1 cellular context compared by ENCODE assay signal in the genomic region with DNA sequence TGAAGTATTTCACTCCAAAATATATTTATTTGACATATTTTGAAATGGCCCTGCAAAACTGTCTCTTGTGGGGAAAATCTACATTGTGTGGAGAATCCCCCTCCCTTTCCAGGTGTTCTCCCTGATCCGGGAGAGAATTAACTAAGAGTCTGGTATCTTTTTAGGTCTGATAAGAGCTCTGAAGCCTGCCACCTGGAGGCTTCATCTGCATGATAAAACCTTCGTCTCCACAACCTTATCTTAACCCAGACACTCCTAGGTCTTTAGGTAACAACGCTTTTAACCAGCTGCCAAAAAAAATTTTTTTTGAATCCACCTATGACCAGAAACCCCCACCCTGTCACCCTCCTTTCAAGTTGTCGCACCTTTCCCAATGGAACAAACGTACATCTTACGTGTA.
TF ChIP-seq lines count a peak whose summit lies in the region.

No MANE protein-coding gene starts in this region.

TF ChIP-seq in K562, 482 proteins besides CTCF, POLR2A, EP300 and RAD21 (continued from another document and continues in another):
- TF ChIP-seq, protein P1, sequence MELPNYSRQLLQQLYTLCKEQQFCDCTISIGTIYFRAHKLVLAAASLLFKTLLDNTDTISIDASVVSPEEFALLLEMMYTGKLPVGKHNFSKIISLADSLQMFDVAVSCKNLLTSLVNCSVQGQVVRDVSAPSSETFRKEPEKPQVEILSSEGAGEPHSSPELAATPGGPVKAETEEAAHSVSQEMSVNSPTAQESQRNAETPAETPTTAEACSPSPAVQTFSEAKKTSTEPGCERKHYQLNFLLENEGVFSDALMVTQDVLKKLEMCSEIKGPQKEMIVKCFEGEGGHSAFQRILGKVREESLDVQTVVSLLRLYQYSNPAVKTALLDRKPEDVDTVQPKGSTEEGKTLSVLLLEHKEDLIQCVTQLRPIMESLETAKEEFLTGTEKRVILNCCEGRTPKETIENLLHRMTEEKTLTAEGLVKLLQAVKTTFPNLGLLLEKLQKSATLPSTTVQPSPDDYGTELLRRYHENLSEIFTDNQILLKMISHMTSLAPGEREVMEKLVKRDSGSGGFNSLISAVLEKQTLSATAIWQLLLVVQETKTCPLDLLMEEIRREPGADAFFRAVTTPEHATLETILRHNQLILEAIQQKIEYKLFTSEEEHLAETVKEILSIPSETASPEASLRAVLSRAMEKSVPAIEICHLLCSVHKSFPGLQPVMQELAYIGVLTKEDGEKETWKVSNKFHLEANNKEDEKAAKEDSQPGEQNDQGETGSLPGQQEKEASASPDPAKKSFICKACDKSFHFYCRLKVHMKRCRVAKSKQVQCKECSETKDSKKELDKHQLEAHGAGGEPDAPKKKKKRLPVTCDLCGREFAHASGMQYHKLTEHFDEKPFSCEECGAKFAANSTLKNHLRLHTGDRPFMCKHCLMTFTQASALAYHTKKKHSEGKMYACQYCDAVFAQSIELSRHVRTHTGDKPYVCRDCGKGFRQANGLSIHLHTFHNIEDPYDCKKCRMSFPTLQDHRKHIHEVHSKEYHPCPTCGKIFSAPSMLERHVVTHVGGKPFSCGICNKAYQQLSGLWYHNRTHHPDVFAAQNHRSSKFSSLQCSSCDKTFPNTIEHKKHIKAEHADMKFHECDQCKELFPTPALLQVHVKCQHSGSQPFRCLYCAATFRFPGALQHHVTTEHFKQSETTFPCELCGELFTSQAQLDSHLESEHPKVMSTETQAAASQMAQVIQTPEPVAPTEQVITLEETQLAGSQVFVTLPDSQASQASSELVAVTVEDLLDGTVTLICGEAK (IDR thresholded peaks at IDR 0.05), result no peak
- TF ChIP-seq, protein P1 (CRISPR knock-in tag; IDR thresholded peaks at IDR 0.05), result no peak
- TF ChIP-seq, protein P2, sequence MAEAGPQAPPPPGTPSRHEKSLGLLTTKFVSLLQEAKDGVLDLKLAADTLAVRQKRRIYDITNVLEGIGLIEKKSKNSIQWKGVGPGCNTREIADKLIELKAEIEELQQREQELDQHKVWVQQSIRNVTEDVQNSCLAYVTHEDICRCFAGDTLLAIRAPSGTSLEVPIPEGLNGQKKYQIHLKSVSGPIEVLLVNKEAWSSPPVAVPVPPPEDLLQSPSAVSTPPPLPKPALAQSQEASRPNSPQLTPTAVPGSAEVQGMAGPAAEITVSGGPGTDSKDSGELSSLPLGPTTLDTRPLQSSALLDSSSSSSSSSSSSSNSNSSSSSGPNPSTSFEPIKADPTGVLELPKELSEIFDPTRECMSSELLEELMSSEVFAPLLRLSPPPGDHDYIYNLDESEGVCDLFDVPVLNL (CRISPR knock-in tag; IDR thresholded peaks at IDR 0.05; ENCODE audit: low read depth), result no peak
- TF ChIP-seq RBM39 (optimal IDR thresholded peaks at IDR 0.05; ENCODE audit: low read depth, low read length) (no peak), MTF1 (CRISPR knock-in tag; IDR thresholded peaks at IDR 0.05; ENCODE audit: borderline replicate concordance) (no peak), CHD2 (IDR thresholded peaks at IDR 0.05; ENCODE audit: low read depth, low read length) (no peak), IRF2 (CRISPR knock-in tag; IDR thresholded peaks at IDR 0.05) (no peak), ZNF311 (CRISPR knock-in tag; IDR thresholded peaks at IDR 0.05) (no peak), ZNF23 (CRISPR knock-in tag; IDR thresholded peaks at IDR 0.05) (no peak), TFAM (CRISPR knock-in tag; conservative IDR thresholded peaks at IDR 0.05) (no peak), CREM (IDR thresholded peaks at IDR 0.05; ENCODE audit: low read depth) (no peak), ESRRA (IDR thresholded peaks at IDR 0.05; ENCODE audit: borderline replicate concordance, low read depth) (no peak), HDAC3 (IDR thresholded peaks at IDR 0.05; ENCODE audit: borderline replicate concordance, partially characterized antibody) (no peak), CTBP1 (IDR thresholded peaks at IDR 0.05; ENCODE audit: borderline replicate concordance) (peak; percentile 71; the same call in 1 of the 2 replicates), DNMT1 (IDR thresholded peaks at IDR 0.05) (no peak), ZNF766 (CRISPR knock-in tag; conservative IDR thresholded peaks at IDR 0.05) (peak; percentile 24; the same call in 1 of the 2 replicates), CAMTA2 (CRISPR knock-in tag; conservative IDR thresholded peaks at IDR 0.05) (no peak), SRSF3 (IDR thresholded peaks at IDR 0.05; ENCODE audit: insufficient read depth, low read length) (no peak), TRIM24 (IDR thresholded peaks at IDR 0.05) (peak; percentile 81 to 89), NR3C1 (CRISPR knock-in tag; IDR thresholded peaks at IDR 0.05) (no peak), PTBP1 (IDR thresholded peaks at IDR 0.05; ENCODE audit: low read depth, low read length) (no peak), ZKSCAN3 (CRISPR knock-in tag; IDR thresholded peaks at IDR 0.05) (no peak), ZNF253 (CRISPR knock-in tag; conservative IDR thresholded peaks at IDR 0.05) (no peak), SMAD3 (CRISPR knock-in tag; conservative IDR thresholded peaks at IDR 0.05) (no peak), GABPB1 (CRISPR knock-in tag; IDR thresholded peaks at IDR 0.05) (no peak), STAT5A (IDR thresholded peaks at IDR 0.05; ENCODE audit: borderline replicate concordance, low read length) (peak; percentile 71)
- TF ChIP-seq, protein P3, sequence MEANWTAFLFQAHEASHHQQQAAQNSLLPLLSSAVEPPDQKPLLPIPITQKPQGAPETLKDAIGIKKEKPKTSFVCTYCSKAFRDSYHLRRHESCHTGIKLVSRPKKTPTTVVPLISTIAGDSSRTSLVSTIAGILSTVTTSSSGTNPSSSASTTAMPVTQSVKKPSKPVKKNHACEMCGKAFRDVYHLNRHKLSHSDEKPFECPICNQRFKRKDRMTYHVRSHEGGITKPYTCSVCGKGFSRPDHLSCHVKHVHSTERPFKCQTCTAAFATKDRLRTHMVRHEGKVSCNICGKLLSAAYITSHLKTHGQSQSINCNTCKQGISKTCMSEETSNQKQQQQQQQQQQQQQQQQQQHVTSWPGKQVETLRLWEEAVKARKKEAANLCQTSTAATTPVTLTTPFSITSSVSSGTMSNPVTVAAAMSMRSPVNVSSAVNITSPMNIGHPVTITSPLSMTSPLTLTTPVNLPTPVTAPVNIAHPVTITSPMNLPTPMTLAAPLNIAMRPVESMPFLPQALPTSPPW (CRISPR knock-in tag; IDR thresholded peaks at IDR 0.05), result peak; percentile 37; the same call in 1 of the 2 replicates
- TF ChIP-seq, protein P4, sequence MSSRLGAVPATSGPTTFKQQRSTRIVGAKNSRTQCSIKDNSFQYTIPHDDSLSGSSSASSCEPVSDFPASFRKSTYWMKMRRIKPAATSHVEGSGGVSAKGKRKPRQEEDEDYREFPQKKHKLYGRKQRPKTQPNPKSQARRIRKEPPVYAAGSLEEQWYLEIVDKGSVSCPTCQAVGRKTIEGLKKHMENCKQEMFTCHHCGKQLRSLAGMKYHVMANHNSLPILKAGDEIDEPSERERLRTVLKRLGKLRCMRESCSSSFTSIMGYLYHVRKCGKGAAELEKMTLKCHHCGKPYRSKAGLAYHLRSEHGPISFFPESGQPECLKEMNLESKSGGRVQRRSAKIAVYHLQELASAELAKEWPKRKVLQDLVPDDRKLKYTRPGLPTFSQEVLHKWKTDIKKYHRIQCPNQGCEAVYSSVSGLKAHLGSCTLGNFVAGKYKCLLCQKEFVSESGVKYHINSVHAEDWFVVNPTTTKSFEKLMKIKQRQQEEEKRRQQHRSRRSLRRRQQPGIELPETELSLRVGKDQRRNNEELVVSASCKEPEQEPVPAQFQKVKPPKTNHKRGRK (tag; IDR thresholded peaks at IDR 0.05), result no peak
- TF ChIP-seq, protein P5, sequence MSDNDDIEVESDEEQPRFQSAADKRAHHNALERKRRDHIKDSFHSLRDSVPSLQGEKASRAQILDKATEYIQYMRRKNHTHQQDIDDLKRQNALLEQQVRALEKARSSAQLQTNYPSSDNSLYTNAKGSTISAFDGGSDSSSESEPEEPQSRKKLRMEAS (CRISPR knock-in tag; IDR thresholded peaks at IDR 0.05), result no peak
- TF ChIP-seq, protein P6, sequence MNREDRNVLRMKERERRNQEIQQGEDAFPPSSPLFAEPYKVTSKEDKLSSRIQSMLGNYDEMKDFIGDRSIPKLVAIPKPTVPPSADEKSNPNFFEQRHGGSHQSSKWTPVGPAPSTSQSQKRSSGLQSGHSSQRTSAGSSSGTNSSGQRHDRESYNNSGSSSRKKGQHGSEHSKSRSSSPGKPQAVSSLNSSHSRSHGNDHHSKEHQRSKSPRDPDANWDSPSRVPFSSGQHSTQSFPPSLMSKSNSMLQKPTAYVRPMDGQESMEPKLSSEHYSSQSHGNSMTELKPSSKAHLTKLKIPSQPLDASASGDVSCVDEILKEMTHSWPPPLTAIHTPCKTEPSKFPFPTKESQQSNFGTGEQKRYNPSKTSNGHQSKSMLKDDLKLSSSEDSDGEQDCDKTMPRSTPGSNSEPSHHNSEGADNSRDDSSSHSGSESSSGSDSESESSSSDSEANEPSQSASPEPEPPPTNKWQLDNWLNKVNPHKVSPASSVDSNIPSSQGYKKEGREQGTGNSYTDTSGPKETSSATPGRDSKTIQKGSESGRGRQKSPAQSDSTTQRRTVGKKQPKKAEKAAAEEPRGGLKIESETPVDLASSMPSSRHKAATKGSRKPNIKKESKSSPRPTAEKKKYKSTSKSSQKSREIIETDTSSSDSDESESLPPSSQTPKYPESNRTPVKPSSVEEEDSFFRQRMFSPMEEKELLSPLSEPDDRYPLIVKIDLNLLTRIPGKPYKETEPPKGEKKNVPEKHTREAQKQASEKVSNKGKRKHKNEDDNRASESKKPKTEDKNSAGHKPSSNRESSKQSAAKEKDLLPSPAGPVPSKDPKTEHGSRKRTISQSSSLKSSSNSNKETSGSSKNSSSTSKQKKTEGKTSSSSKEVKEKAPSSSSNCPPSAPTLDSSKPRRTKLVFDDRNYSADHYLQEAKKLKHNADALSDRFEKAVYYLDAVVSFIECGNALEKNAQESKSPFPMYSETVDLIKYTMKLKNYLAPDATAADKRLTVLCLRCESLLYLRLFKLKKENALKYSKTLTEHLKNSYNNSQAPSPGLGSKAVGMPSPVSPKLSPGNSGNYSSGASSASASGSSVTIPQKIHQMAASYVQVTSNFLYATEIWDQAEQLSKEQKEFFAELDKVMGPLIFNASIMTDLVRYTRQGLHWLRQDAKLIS (CRISPR knock-in tag; IDR thresholded peaks at IDR 0.05), result no peak
- TF ChIP-seq, protein P7, sequence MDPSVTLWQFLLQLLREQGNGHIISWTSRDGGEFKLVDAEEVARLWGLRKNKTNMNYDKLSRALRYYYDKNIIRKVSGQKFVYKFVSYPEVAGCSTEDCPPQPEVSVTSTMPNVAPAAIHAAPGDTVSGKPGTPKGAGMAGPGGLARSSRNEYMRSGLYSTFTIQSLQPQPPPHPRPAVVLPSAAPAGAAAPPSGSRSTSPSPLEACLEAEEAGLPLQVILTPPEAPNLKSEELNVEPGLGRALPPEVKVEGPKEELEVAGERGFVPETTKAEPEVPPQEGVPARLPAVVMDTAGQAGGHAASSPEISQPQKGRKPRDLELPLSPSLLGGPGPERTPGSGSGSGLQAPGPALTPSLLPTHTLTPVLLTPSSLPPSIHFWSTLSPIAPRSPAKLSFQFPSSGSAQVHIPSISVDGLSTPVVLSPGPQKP (CRISPR knock-in tag; IDR thresholded peaks at IDR 0.05), result no peak
- TF ChIP-seq, protein P8, sequence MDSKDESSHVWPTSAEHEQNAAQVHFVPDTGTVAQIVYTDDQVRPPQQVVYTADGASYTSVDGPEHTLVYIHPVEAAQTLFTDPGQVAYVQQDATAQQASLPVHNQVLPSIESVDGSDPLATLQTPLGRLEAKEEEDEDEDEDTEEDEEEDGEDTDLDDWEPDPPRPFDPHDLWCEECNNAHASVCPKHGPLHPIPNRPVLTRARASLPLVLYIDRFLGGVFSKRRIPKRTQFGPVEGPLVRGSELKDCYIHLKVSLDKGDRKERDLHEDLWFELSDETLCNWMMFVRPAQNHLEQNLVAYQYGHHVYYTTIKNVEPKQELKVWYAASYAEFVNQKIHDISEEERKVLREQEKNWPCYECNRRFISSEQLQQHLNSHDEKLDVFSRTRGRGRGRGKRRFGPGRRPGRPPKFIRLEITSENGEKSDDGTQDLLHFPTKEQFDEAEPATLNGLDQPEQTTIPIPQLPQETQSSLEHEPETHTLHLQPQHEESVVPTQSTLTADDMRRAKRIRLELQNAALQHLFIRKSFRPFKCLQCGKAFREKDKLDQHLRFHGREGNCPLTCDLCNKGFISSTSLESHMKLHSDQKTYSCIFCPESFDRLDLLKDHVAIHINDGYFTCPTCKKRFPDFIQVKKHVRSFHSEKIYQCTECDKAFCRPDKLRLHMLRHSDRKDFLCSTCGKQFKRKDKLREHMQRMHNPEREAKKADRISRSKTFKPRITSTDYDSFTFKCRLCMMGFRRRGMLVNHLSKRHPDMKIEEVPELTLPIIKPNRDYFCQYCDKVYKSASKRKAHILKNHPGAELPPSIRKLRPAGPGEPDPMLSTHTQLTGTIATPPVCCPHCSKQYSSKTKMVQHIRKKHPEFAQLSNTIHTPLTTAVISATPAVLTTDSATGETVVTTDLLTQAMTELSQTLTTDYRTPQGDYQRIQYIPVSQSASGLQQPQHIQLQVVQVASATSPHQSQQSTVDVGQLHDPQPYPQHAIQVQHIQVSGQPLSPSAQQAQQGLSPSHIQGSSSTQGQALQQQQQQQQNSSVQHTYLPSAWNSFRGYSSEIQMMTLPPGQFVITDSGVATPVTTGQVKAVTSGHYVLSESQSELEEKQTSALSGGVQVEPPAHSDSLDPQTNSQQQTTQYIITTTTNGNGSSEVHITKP (IDR thresholded peaks at IDR 0.05; ENCODE audit: partially characterized antibody), result no peak
